In genomic region chr4:32003548-32003947, GRCh38 we compare ENCODE assay signal across 19 cellular contexts.
DNase-seq lines count a peak whose midpoint lies in the region; ATAC-seq, FAIRE-seq and TF ChIP-seq lines count a peak whose summit lies in the region.
"Had no signal": no experiment of that assay in that cellular context is flagged by ENCODE, and none has a peak within 500 bp of the region (broad histone marks: within the 10 kb centered on the region; RNA-seq: fewer than 3 reads in every experiment).

No MANE protein-coding gene starts in this region.

- H3K79me2 ChIP-seq in HCT116 (ENCODE audit: insufficient read depth, low read length): no peaks in the 10 kb centered on the region
- no peaks in the 10 kb centered on the region for H3K79me2 ChIP-seq in H1 (ENCODE audit: control insufficient read depth in 1 of 2, insufficient read depth in 2 of 2, low read length in 2 of 2)
- no peaks in the 10 kb centered on the region for H3K79me2 ChIP-seq in SK-N-SH (ENCODE audit: insufficient read depth)

- no peaks in the 10 kb centered on the region for H3F3A ChIP-seq in SK-N-SH (replicated peaks; ENCODE audit: insufficient read depth)

- H3K4me3 ChIP-seq in HCT116 (replicated peaks in 1 of 2; ENCODE audit: low read depth in 1 of 2, low read length in 2 of 2): no peak overlapping the region
- no peak overlapping the region for H3K4me3 ChIP-seq in H1 (ENCODE audit: extremely low read depth in 1 of 4, insufficient read depth in 2 of 4, low read depth in 3 of 4, low read length in 4 of 4)
- H3K4me3 ChIP-seq in SK-N-SH (ENCODE audit: low read depth in 2 of 2, low read length in 1 of 2): no peak overlapping the region
- H3K4me3 ChIP-seq: SJSA1 had no signal

- no peaks in the 10 kb centered on the region for H3K36me3 ChIP-seq in HCT116 (ENCODE audit: control insufficient read depth in 1 of 2, insufficient read depth in 2 of 2, low read length in 2 of 2)
- no peaks in the 10 kb centered on the region for H3K36me3 ChIP-seq in H1 (ENCODE audit: control insufficient read depth in 2 of 4, insufficient read depth in 4 of 4, low read length in 3 of 4)
- no peaks in the 10 kb centered on the region for H3K36me3 ChIP-seq in SK-N-SH (replicated peaks in 1 of 2; ENCODE audit: control insufficient read depth in 1 of 2, insufficient read depth in 2 of 2, low read length in 1 of 2)
- H3K36me3 ChIP-seq: SJSA1 had no signal

- no peaks in the 10 kb centered on the region; the same call in 1 of the 2 replicates for H3K23me2 ChIP-seq in H1 (ENCODE audit: low read depth, low read length)

- DNase-seq in HCT116 (ENCODE audit: low read depth, low spot score): no peak
- DNase-seq in OCI-M1 (lab: John Stamatoyannopoulos, UW): peak; percentile 54
- DNase-seq in H1 (ENCODE audit: low read depth in 1 of 2, low spot score in 2 of 2): no peak
- DNase-seq in NCI-H2029 treated with DMSO at 0.1 percent for 48 hours (lab: John Stamatoyannopoulos, UW): no peak
- no peak for DNase-seq in SK-N-SH
- DNase-seq in T-helper 17 cell: no peak
- DNase-seq: AML-193, DND-41, HCEC 1CT, KG1, NCI-H1417 treated with DMSO at 0.1 percent for 48 hours, NCI-H187 treated with DMSO at 0.1 percent for 48 hours, NCI-H2171 treated with DMSO at 0.1 percent for 48 hours, NCI-H446 treated with DMSO at 0.1 percent for 48 hours had no signal

- H3K4ac ChIP-seq in H1 (replicated peaks; ENCODE audit: insufficient read length, low read depth, low read length): no peak overlapping the region

- TF ChIP-seq POLR2A in HCT116 (IDR thresholded peaks at IDR 0.05; ENCODE audit: borderline replicate concordance, extremely low read depth, insufficient read depth, insufficient read length): no peak
- TF ChIP-seq POLR2A in H1 (IDR thresholded peaks at IDR 0.05; ENCODE audit: control extremely low read depth in 1 of 2, low read depth in 2 of 2, low read length in 2 of 2): no peak

- ATAC-seq in HCT116 (no peak), HG03342 (IDR thresholded peaks at IDR 0.05; ENCODE audit: unreplicated experiment) (no peak), T-helper 17 cell (no peak)
- ATAC-seq: HepG2 had no signal

- no peaks in the 10 kb centered on the region for H4K20me1 ChIP-seq in HCT116 (ENCODE audit: insufficient read depth)
- no peaks in the 10 kb centered on the region for H4K20me1 ChIP-seq in H1 (replicated peaks in 1 of 2; ENCODE audit: control insufficient read depth in 1 of 2, insufficient read depth in 2 of 2, low read length in 2 of 2)
- H4K20me1 ChIP-seq in SK-N-SH (ENCODE audit: insufficient read depth): no peaks in the 10 kb centered on the region

- RAD21 ChIA-PET in HCT116 (lab: Charles Lee; ENCODE audit: low non-redundant PET in 1 of 2, low total read pairs in 2 of 2, uncharacterized antibody in 2 of 2, unreplicated experiment in 2 of 2): no interaction called here

- H3K79me1 ChIP-seq in H1 (ENCODE audit: low read depth, low read length): no peaks in the 10 kb centered on the region

- H3K27ac ChIP-seq in HCT116 (ENCODE audit: low read depth, low read length) (no peak overlapping the region), H1 (ENCODE audit: low read depth, low read length) (no peak overlapping the region), SK-N-SH (ENCODE audit: low read depth in 2 of 2, low read length in 1 of 2) (no peak overlapping the region)
- H3K27ac ChIP-seq: C4-2B, SJSA1 had no signal

- WGBS in H1 (ENCODE audit: extremely low coverage in 1 of 2, insufficient coverage in 1 of 2, insufficient read length in 1 of 2, insufficient replicate concordance in 2 of 2, low coverage in 1 of 2, low lambda C conversion rate in 2 of 2, missing lambda C conversion rate in 1 of 2), 2 experiments: 87% methylated on average over 1 of the region's 1 CpG; no CpG with 5 or more reads in 1 of the 2 experiments
- WGBS in SK-N-SH (ENCODE audit: low lambda C conversion rate): 22% methylated on average over 1 of the region's 1 CpG

- no peaks in the 10 kb centered on the region; the same call in 1 of the 2 replicates for H3K9me2 ChIP-seq in HCT116 (ENCODE audit: insufficient read depth)
- no peaks in the 10 kb centered on the region for H3K9me2 ChIP-seq in SK-N-SH

- H3K4me1 ChIP-seq in HCT116 (ENCODE audit: control insufficient read depth in 1 of 2, insufficient read depth in 2 of 2, low read length in 2 of 2) (peaks cover 0 to 9% of the 10 kb centered on the region in 2 experiments; a peak in 2 of 4 replicates), H1 (replicated peaks in 1 of 4; ENCODE audit: control insufficient read depth in 3 of 4, insufficient read depth in 4 of 4, low read length in 3 of 4) (peaks cover 0 to 8% (median under 1%) of the 10 kb centered on the region in 4 experiments; a peak in 2 of 7 replicates), SK-N-SH (ENCODE audit: control insufficient read depth in 1 of 2, insufficient read depth in 2 of 2, low read depth in 1 of 2, low read length in 1 of 2) (no peaks in the 10 kb centered on the region; a peak in 1 of 4 replicates)
- H3K4me1 ChIP-seq: SJSA1 had no signal

- TF ChIP-seq EP300 in H1 (IDR thresholded peaks at IDR 0.05; ENCODE audit: borderline replicate concordance in 1 of 2, low read depth in 2 of 2, low read length in 2 of 2) (no peak), SK-N-SH (IDR thresholded peaks at IDR 0.05; ENCODE audit: borderline replicate concordance in 1 of 2, low read depth in 1 of 2, low read length in 1 of 2) (no peak)

- intact Hi-C loops in HCT116 (cut with micrococcal nuclease): no loop called here

- H3K4me2 ChIP-seq in HCT116 (ENCODE audit: low read length) (no peak overlapping the region), H1 (ENCODE audit: insufficient read depth in 1 of 2, low read depth in 2 of 2, low read length in 2 of 2) (no peak overlapping the region), SK-N-SH (no peak overlapping the region)

- POLR2A ChIA-PET in HCT116 (lab: Charles Lee) (no interaction called here), H1 (lab: Charles Lee; ENCODE audit: partially characterized antibody) (no interaction called here), SK-N-SH (lab: Yijun Ruan, JAX) (no interaction called here)

- no peak overlapping the region for H2BK12ac ChIP-seq in H1 (ENCODE audit: low read depth, low read length)

- no peak overlapping the region for H4K91ac ChIP-seq in H1 (replicated peaks; ENCODE audit: insufficient read length, low read length)

- H3K9ac ChIP-seq in HCT116 (ENCODE audit: low read length): no peak overlapping the region
- no peak overlapping the region for H3K9ac ChIP-seq in H1 (replicated peaks in 1 of 4; ENCODE audit: extremely low read depth in 1 of 4, low read depth in 3 of 4, low read length in 3 of 4)
- H3K9ac ChIP-seq in SK-N-SH: no peak overlapping the region

- H3K56ac ChIP-seq in H1 (replicated peaks; ENCODE audit: insufficient read length, low read depth, low read length): no peak overlapping the region

- no peak overlapping the region for H2AK5ac ChIP-seq in H1 (ENCODE audit: low read depth, low read length)

- H3K4me1 Mint-ChIP-seq in T-helper 17 cell: no peaks in the 10 kb centered on the region

- no peaks in the 10 kb centered on the region for H3K36me3 Mint-ChIP-seq in T-helper 17 cell (ENCODE audit: low read depth)

- H3K4me3 Mint-ChIP-seq in T-helper 17 cell: no peak overlapping the region

- no peak overlapping the region for H3K18ac ChIP-seq in H1 (ENCODE audit: extremely low read depth, low read length)

- no peak overlapping the region for H3K23ac ChIP-seq in H1 (ENCODE audit: insufficient read length)

- H2BK120ac ChIP-seq in H1 (replicated peaks; ENCODE audit: low read depth, low read length): no peak overlapping the region

- TF ChIP-seq RAD21 in HCT116 (IDR thresholded peaks at IDR 0.05; ENCODE audit: low read depth) (no peak), H1 (IDR thresholded peaks at IDR 0.05 in 1 of 2, conservative IDR thresholded peaks at IDR 0.05 in 1 of 2; ENCODE audit: low read depth in 2 of 2, low read length in 2 of 2) (0 out of 4 replicates have a peak, but pooled peaks of 1 of the 2 experiments have one; percentile 3), SK-N-SH (IDR thresholded peaks at IDR 0.05; ENCODE audit: low read length) (no peak)

- H3K9me3 ChIP-seq in HCT116 (ENCODE audit: control insufficient read depth in 1 of 2, insufficient read depth in 1 of 2, low read depth in 1 of 2, low read length in 2 of 2): no peaks in the 10 kb centered on the region
- H3K9me3 ChIP-seq in H1 (ENCODE audit: insufficient read depth in 2 of 2, low read depth in 1 of 2, low read length in 1 of 2): no peaks in the 10 kb centered on the region
- H3K9me3 ChIP-seq in SK-N-SH: no peaks in the 10 kb centered on the region
- H3K9me3 ChIP-seq in T-helper 17 cell (ENCODE audit: control insufficient read depth, low read length, poor library complexity, severe bottlenecking): no peaks in the 10 kb centered on the region
- H3K9me3 ChIP-seq: SJSA1 had no signal

- peak overlapping the region; percentile 5 for H2AFZ ChIP-seq in HCT116 (ENCODE audit: low read depth, low read length, poor library complexity, severe bottlenecking)
- H2AFZ ChIP-seq in H1 (ENCODE audit: low read length): no peak overlapping the region
- H2AFZ ChIP-seq in SK-N-SH (ENCODE audit: low read depth): no peak overlapping the region

- no peak overlapping the region for H2BK15ac ChIP-seq in H1 (ENCODE audit: low read length)

- H2BK20ac ChIP-seq in H1 (ENCODE audit: low read length): no peak overlapping the region

- no peaks in the 10 kb centered on the region for H3K27me3 Mint-ChIP-seq in T-helper 17 cell

- no peak overlapping the region for H3K14ac ChIP-seq in H1 (ENCODE audit: insufficient read length)

- H3K27ac Mint-ChIP-seq in T-helper 17 cell: no peak overlapping the region

- no peak overlapping the region for H4K8ac ChIP-seq in H1 (ENCODE audit: extremely low read depth, insufficient read depth, low read length)

- CTCF ChIA-PET in HCT116 (lab: Charles Lee) (no interaction called here), H1 (lab: Charles Lee; ENCODE audit: partially characterized antibody) (interaction anchor here (1.9 kb wide), 1 partner anchor 12 kb away, joined by 4 read pairs; no protein-coding TSS in a partner anchor), SK-N-SH (lab: Yijun Ruan, JAX) (no interaction called here)

- FAIRE-seq in H1 (lab: Jason Lieb, UNC): peak; percentile 24
- FAIRE-seq: D721Med, HepG2 had no signal

- H3K27me3 ChIP-seq in HCT116 (ENCODE audit: insufficient read depth, low read length): no peaks in the 10 kb centered on the region
- no peaks in the 10 kb centered on the region for H3K27me3 ChIP-seq in H1 (replicated peaks in 1 of 4; ENCODE audit: control insufficient read depth in 3 of 4, extremely low read depth in 1 of 4, insufficient read depth in 3 of 4, low read length in 3 of 4)
- H3K27me3 ChIP-seq in SK-N-SH (ENCODE audit: insufficient read depth): no peaks in the 10 kb centered on the region
- H3K27me3 ChIP-seq: SJSA1 had no signal

- TF ChIP-seq CTCF in HCT116 (IDR thresholded peaks at IDR 0.05 in 2 of 3, conservative IDR thresholded peaks at IDR 0.05 in 1 of 3; ENCODE audit: borderline replicate concordance in 1 of 3, insufficient read depth in 1 of 3, low read depth in 2 of 3, low read length in 2 of 3) (no peak), H1 (IDR thresholded peaks at IDR 0.05; ENCODE audit: control extremely low read depth in 1 of 3, insufficient read depth in 1 of 3, low read depth in 1 of 3, low read length in 3 of 3) (no peak), SK-N-SH (IDR thresholded peaks at IDR 0.05) (no peak)

- BruUV-seq in HCT116 (replicated peaks; lab: Mats Ljungman, UMichigan): no TSS peak

- H2BK5ac ChIP-seq in H1 (ENCODE audit: low read depth, low read length): no peak overlapping the region

- no peak overlapping the region for H4K5ac ChIP-seq in H1 (ENCODE audit: insufficient read length, low read depth, low read length)
